ENCODE assay signal across 12 cellular contexts in genomic region chr6:144362042-144363018, GRCh38.
DNase-seq lines count a peak whose midpoint lies in the region; ATAC-seq, FAIRE-seq and TF ChIP-seq lines count a peak whose summit lies in the region.
"Had no signal": no experiment of that assay in that cellular context is flagged by ENCODE, and none has a peak within 500 bp of the region (broad histone marks: within the 10 kb centered on the region; RNA-seq: fewer than 3 reads in every experiment).

No MANE protein-coding gene starts in this region.

- H3K36me3 ChIP-seq in HepG2 (replicated peaks in 1 of 2; ENCODE audit: control insufficient read depth in 1 of 2, insufficient read depth in 2 of 2, low read length in 2 of 2), result peaks cover 5 to 11% of the 10 kb centered on the region in 2 experiments; a peak in 4 of 5 replicates
- no peaks in the 10 kb centered on the region for H3K36me3 ChIP-seq in thyroid gland

- no peak for TF ChIP-seq POLR2A in HepG2 (IDR thresholded peaks at IDR 0.05; ENCODE audit: insufficient read depth in 1 of 2, low read depth in 2 of 2, low read length in 2 of 2)
- TF ChIP-seq POLR2A in thyroid gland (IDR thresholded peaks at IDR 0.05), result no peak

- H2BK120ac ChIP-seq in H9 (ENCODE audit: low read depth, low read length, poor library complexity, severe bottlenecking), result no peak overlapping the region

- no peaks in the 10 kb centered on the region for H3K27me3 ChIP-seq in HepG2 (ENCODE audit: control insufficient read depth in 1 of 2, insufficient read depth in 2 of 2, low read length in 2 of 2)
- no peaks in the 10 kb centered on the region for H3K27me3 ChIP-seq in thyroid gland
- H3K27me3 ChIP-seq in H9 (ENCODE audit: insufficient read depth, low read length), result no peaks in the 10 kb centered on the region

- H3K9ac ChIP-seq in HepG2 (ENCODE audit: insufficient read depth, low read depth, low read length) (no peak overlapping the region), H9 (ENCODE audit: extremely low read depth, insufficient read length, low read length) (no peak overlapping the region)

- H3K27ac ChIP-seq in HepG2 (ENCODE audit: extremely low read length, insufficient read depth, low read length), result peak overlapping the region; percentile 52
- H3K27ac ChIP-seq in thyroid gland, result peak overlapping the region; percentile 27 to 55 (median 46)
- no peak overlapping the region for H3K27ac ChIP-seq in H9 (ENCODE audit: insufficient read length, low read depth, low read length)

- H3K4me1 ChIP-seq in HepG2 (ENCODE audit: insufficient read depth, low read length) (peaks cover 45% of the 10 kb centered on the region), thyroid gland (peaks cover 41 to 54% of the 10 kb centered on the region in 2 donors), H9 (ENCODE audit: insufficient read depth, low read length) (peaks cover 5% of the 10 kb centered on the region)

- TF ChIP-seq EP300 in HepG2 (IDR thresholded peaks at IDR 0.05; ENCODE audit: low read depth in 2 of 2, low read length in 2 of 2) (peak in 1 of 2 experiments; percentile 40; a peak in 1 of 4 replicates), HepG2 (CRISPR knock-in tag; IDR thresholded peaks at IDR 0.05; ENCODE audit: borderline replicate concordance) (no peak)

- no peak overlapping the region for H3K56ac ChIP-seq in H9 (ENCODE audit: insufficient read length, low read depth, low read length)

- H4K20me1 ChIP-seq in HepG2 (ENCODE audit: insufficient read depth, low read length), result peaks cover 52% of the 10 kb centered on the region
- H4K20me1 ChIP-seq in H9 (ENCODE audit: control insufficient read depth, insufficient read depth, insufficient read length), result no peaks in the 10 kb centered on the region

- no peak overlapping the region for H2AK5ac ChIP-seq in H9 (ENCODE audit: insufficient read length, low read length)

- no peaks in the 10 kb centered on the region for H3K23me2 ChIP-seq in H9 (ENCODE audit: insufficient read length, low read depth, low read length, poor library complexity, severe bottlenecking)

- no peak for TF ChIP-seq RAD21 in HepG2 (CRISPR knock-in tag; IDR thresholded peaks at IDR 0.05)

- H3K23ac ChIP-seq in H9 (ENCODE audit: insufficient read length, low read depth, low read length), result no peak overlapping the region

- no peak overlapping the region for H2BK12ac ChIP-seq in H9 (ENCODE audit: insufficient read length, low read depth, low read length)

- H3K14ac ChIP-seq in H9 (ENCODE audit: insufficient read depth, low read length), result no peak overlapping the region

- H3K4ac ChIP-seq in H9 (ENCODE audit: low read depth, low read length), result no peak overlapping the region

- no peak for FAIRE-seq in HepG2 (lab: Jason Lieb, UNC)

- no peak overlapping the region for H4K91ac ChIP-seq in H9 (ENCODE audit: insufficient read length, low read depth, low read length)

- H3K27ac Mint-ChIP-seq in activated T-cell treated with anti-CD3 and anti-CD28 coated beads, Interleukin-2, amount 50 U/mL, for 72 hours, result peak overlapping the region; percentile 93
- H3K27ac Mint-ChIP-seq in central memory CD8-positive, alpha-beta T cell (ENCODE audit: low read depth), result peak overlapping the region; percentile 95
- peak overlapping the region in 1 of 3 experiments; percentile 43; a peak in 2 of 7 replicates for H3K27ac Mint-ChIP-seq in H9
- H3K27ac Mint-ChIP-seq: endodermal cell had no signal

- no peak overlapping the region for H2AFZ ChIP-seq in HepG2 (ENCODE audit: low read length)
- H2AFZ ChIP-seq in H9 (ENCODE audit: low read length), result no peak overlapping the region

- ATAC-seq in activated T-cell treated with anti-CD3 and anti-CD28 coated beads, Interleukin-2, amount 50 U/mL, for 72 hours (replicated peaks in 1 of 2), result peak; percentile 32 to 70
- ATAC-seq in central memory CD8-positive, alpha-beta T cell (replicated peaks; ENCODE audit: extremely low read depth, poor library complexity, severe bottlenecking), result no peak
- ATAC-seq in HepG2 (peak; percentile 78), GM18502 (IDR thresholded peaks at IDR 0.05; ENCODE audit: poor library complexity, unreplicated experiment) (no peak)

- peaks cover 2 to 5% of the 10 kb centered on the region in 2 donors for H3K36me3 Mint-ChIP-seq in activated T-cell treated with anti-CD3 and anti-CD28 coated beads, Interleukin-2, amount 50 U/mL, for 72 hours (ENCODE audit: insufficient read depth in 2 of 2)
- peaks cover 8% of the 10 kb centered on the region for H3K36me3 Mint-ChIP-seq in central memory CD8-positive, alpha-beta T cell (ENCODE audit: insufficient read depth)
- no peaks in the 10 kb centered on the region for H3K36me3 Mint-ChIP-seq in H9 (ENCODE audit: insufficient read depth in 1 of 3, low read depth in 3 of 3)

- no peak overlapping the region for H3T11ph ChIP-seq in H9 (ENCODE audit: low read length)

- no peak for DNase-seq in activated T-cell treated with anti-CD3 and anti-CD28 coated beads, Interleukin-2, amount 50 U/mL, for 72 hours
- no peak for DNase-seq in activated T-cell treated with anti-CD3 and anti-CD28 coated beads for 4 hours
- no peak for DNase-seq in central memory CD8-positive, alpha-beta T cell (ENCODE audit: low spot score in 2 of 2)
- peak; percentile 48 for DNase-seq in HepG2 (ENCODE audit: low spot score)
- peak; percentile 20 to 33 for DNase-seq in thyroid gland
- no peak for DNase-seq in RPMI8226
- no peak for DNase-seq in H9
- DNase-seq: endodermal cell, GF-D8, NCI-H524, T-helper 1 cell had no signal

- peaks cover 83% of the 10 kb centered on the region for H3K4me1 Mint-ChIP-seq in activated T-cell treated with anti-CD3 and anti-CD28 coated beads, Interleukin-2, amount 50 U/mL, for 72 hours (ENCODE audit: low read depth)
- H3K4me1 Mint-ChIP-seq in central memory CD8-positive, alpha-beta T cell, result peaks cover 89% of the 10 kb centered on the region
- H3K4me1 Mint-ChIP-seq in H9, result peaks cover 15 to 17% of the 10 kb centered on the region in 2 experiments; a peak in 3 of 4 replicates

- no peak overlapping the region for H2BK5ac ChIP-seq in H9 (ENCODE audit: insufficient read length, low read length)

- H3K79me1 ChIP-seq in H9 (ENCODE audit: insufficient read depth, low read depth, low read length, poor library complexity, severe bottlenecking), result no peaks in the 10 kb centered on the region

- in situ Hi-C loops in HepG2 (cut with HindIII; ENCODE audit: extremely low pct_ligation_motif_present, low pct_unique_long_range_greater_than_20kb), result no loop called here

- no TSS peak for BruUV-seq in HepG2 (replicated peaks; lab: Mats Ljungman, UMichigan)

- H3K79me2 ChIP-seq in HepG2 (ENCODE audit: insufficient read depth, low read length) (peaks cover 91% of the 10 kb centered on the region), H9 (ENCODE audit: insufficient read depth, low read length) (peaks cover 3% of the 10 kb centered on the region; the same call in 1 of the 2 replicates)

- H2BK20ac ChIP-seq in H9 (ENCODE audit: low read depth, low read length, poor library complexity, severe bottlenecking), result no peak overlapping the region

- no peak overlapping the region for H4K5ac ChIP-seq in H9 (ENCODE audit: insufficient read length, low read depth, low read length)

- H3K4me3 Mint-ChIP-seq in activated T-cell treated with anti-CD3 and anti-CD28 coated beads, Interleukin-2, amount 50 U/mL, for 72 hours, result peak overlapping the region; percentile 20 to 50
- no peak overlapping the region for H3K4me3 Mint-ChIP-seq in central memory CD8-positive, alpha-beta T cell
- H3K4me3 Mint-ChIP-seq in H9, result no peak overlapping the region
- H3K4me3 Mint-ChIP-seq: endodermal cell had no signal

- no peak overlapping the region for H2BK15ac ChIP-seq in H9 (ENCODE audit: low read depth, low read length)

- no peaks in the 10 kb centered on the region for H3K27me3 Mint-ChIP-seq in activated T-cell treated with anti-CD3 and anti-CD28 coated beads, Interleukin-2, amount 50 U/mL, for 72 hours (ENCODE audit: low read depth)
- H3K27me3 Mint-ChIP-seq in central memory CD8-positive, alpha-beta T cell, result no peaks in the 10 kb centered on the region
- H3K27me3 Mint-ChIP-seq in H9 (ENCODE audit: low read depth), result no peaks in the 10 kb centered on the region

- no peak overlapping the region for H3K18ac ChIP-seq in H9 (ENCODE audit: insufficient read length, low read depth, low read length)

- WGBS in HepG2 (ENCODE audit: low lambda C conversion rate), result 91% methylated on average over 4 of the region's 5 CpGs
- WGBS in thyroid gland, 2 donors, result 63 to 69% methylated on average over 5 of the region's 5 CpGs
- no CpG with 5 or more reads among the region's 5 CpGs for WGBS in H9 (ENCODE audit: extremely low coverage, insufficient read length, low lambda C conversion rate)

- POLR2A ChIA-PET in HepG2 (lab: Yijun Ruan, JAX), result interaction anchor here (0.9 kb wide), 1 partner anchor 13 kb away, joined by 3 read pairs; no protein-coding TSS in a partner anchor

- no peaks in the 10 kb centered on the region for H3K9me3 ChIP-seq in HepG2 (ENCODE audit: low read length)
- no peaks in the 10 kb centered on the region for H3K9me3 ChIP-seq in thyroid gland
- no peaks in the 10 kb centered on the region for H3K9me3 ChIP-seq in H9 (ENCODE audit: control insufficient read depth, low read depth, low read length)

- intact Hi-C loops in HepG2 (cut with micrococcal nuclease; ENCODE audit: unreplicated experiment), result no loop called here
- intact Hi-C loops in thyroid gland (cut with DNase I), result no loop called here

- CTCF ChIA-PET in HepG2 (lab: Yijun Ruan, JAX; ENCODE audit: low intra/inter-chr PET ratio, low total read pairs), result interaction anchor here (0.8 kb wide), 1 partner anchor 146 kb away, joined by 3 read pairs; no protein-coding TSS in a partner anchor

- no peak overlapping the region for H3K4me3 ChIP-seq in HepG2 (replicated peaks in 1 of 3; ENCODE audit: insufficient read depth in 1 of 3, low read depth in 2 of 3, low read length in 3 of 3)
- no peak overlapping the region for H3K4me3 ChIP-seq in thyroid gland (replicated peaks in 1 of 3)

- no peaks in the 10 kb centered on the region for H3K9me3 Mint-ChIP-seq in activated T-cell treated with anti-CD3 and anti-CD28 coated beads, Interleukin-2, amount 50 U/mL, for 72 hours
- H3K9me3 Mint-ChIP-seq in central memory CD8-positive, alpha-beta T cell, result no peaks in the 10 kb centered on the region
- H3K9me3 Mint-ChIP-seq in H9, result no peaks in the 10 kb centered on the region
- H3K9me3 Mint-ChIP-seq: endodermal cell had no signal

- H4K8ac ChIP-seq in H9 (replicated peaks; ENCODE audit: insufficient read length, low read depth, low read length), result no peak overlapping the region

- TF ChIP-seq CTCF in HepG2 (CRISPR knock-in tag; IDR thresholded peaks at IDR 0.05) (no peak), thyroid gland (IDR thresholded peaks at IDR 0.05) (no peak), H9 (conservative IDR thresholded peaks at IDR 0.05) (no peak)

- H3K4me2 ChIP-seq in HepG2 (ENCODE audit: low read depth, low read length), result no peak overlapping the region
- H3K4me2 ChIP-seq in H9 (ENCODE audit: insufficient read depth, insufficient read length, low read length), result no peak overlapping the region

TF ChIP-seq in HepG2, 621 proteins besides CTCF, POLR2A, EP300 and RAD21 (continues in another document):
- TF ChIP-seq ZNF879 (CRISPR knock-in tag; IDR thresholded peaks at IDR 0.05) (no peak), RXRB (CRISPR knock-in tag; IDR thresholded peaks at IDR 0.05; ENCODE audit: borderline replicate concordance) (peak; percentile 91), SALL1 (CRISPR knock-in tag; IDR thresholded peaks at IDR 0.05) (peak; percentile 32; the same call in 1 of the 2 replicates)

Comparison
In these comparisons a context has a peak if more than half of its experiments do, and no peak if none do; other contexts are left out.
1. ATAC-seq: peak in activated T-cell treated with anti-CD3 and anti-CD28 coated beads, Interleukin-2, amount 50 U/mL, for 72 hours (2 of 2) and HepG2 (single experiment); none in central memory CD8-positive, alpha-beta T cell (single experiment) and GM18502 (single experiment).
2. DNase-seq: peak in HepG2 (single experiment) and thyroid gland (2 of 2); none in activated T-cell treated with anti-CD3 and anti-CD28 coated beads, Interleukin-2, amount 50 U/mL, for 72 hours (0 of 2), activated T-cell treated with anti-CD3 and anti-CD28 coated beads for 4 hours (single experiment), central memory CD8-positive, alpha-beta T cell (0 of 2), RPMI8226 (single experiment) and H9 (single experiment).
3. H3K4me3 Mint-ChIP-seq: peak in activated T-cell treated with anti-CD3 and anti-CD28 coated beads, Interleukin-2, amount 50 U/mL, for 72 hours (2 of 2); none in central memory CD8-positive, alpha-beta T cell (single experiment) and H9 (0 of 2).